23 cellular contexts compared by ENCODE assay signal in the genomic region with DNA sequence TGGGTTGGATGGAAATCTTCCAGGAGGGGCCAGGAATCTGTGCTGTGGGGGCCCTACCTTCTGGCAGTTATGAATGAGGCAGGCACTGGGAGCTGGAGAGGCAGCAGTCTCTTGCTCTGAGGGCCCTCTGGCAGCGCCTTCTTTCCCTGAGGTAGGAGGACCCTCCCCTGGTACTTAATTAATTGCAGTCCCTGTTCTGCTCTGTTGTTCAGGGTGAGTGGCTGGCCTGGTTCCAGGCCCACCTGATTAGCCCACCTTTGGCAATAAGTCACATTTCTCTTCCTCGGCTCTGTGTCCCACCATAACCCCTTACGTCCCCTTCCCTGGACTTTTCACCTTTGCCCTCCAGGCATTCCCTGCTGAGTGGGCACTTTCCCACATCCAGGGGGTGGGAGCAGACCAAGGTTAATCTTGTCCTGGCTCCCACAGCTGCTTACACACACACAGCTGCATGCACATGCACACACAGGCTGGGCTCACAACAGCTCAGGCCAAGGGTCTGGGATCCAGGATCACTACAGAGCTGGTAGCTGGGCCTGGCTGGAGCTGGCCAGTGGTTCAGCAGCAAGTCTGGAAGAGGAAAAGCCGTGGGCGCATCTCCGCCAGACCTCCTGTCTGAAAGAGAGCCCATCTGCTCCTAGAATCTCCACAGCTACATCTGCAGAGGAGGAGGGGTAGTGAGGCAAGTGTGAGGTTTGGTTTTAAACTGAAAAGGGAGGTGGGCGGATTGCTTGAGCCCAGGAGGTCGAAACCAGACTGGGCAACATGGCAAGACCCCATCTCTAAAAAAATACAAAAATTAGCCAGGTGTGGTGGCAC. TPM values are rescaled to one million over a fixed set of nuclear protein-coding genes. Genes with fewer than 3 reads are reported as not detected.
DNase-seq lines count a peak whose midpoint lies in the region; ATAC-seq and TF ChIP-seq lines count a peak whose summit lies in the region.
"Had no signal": no experiment of that assay in that cellular context is flagged by ENCODE, and none has a peak within 500 bp of the region (broad histone marks: within the 10 kb centered on the region; RNA-seq: fewer than 3 reads in every experiment).

No MANE protein-coding gene starts in this region.

- intact Hi-C loops in CD4-positive, alpha-beta T cell (cut with DNase I, micrococcal nuclease) = no loop called here

- H3K36me3 ChIP-seq in BE2C = no peaks in the 10 kb centered on the region
- H3K36me3 ChIP-seq: esophagus squamous epithelium, spleen had no signal

- TF ChIP-seq CTCF in BE2C (IDR thresholded peaks at IDR 0.05; ENCODE audit: low read depth, low read length) (no peak), nephron (IDR thresholded peaks at IDR 0.05; ENCODE audit: unreplicated experiment in 3 of 3) (no peak)
- TF ChIP-seq CTCF in CD4-positive, alpha-beta T cell (IDR thresholded peaks at IDR 0.05) = no peak

- CTCF ChIA-PET in CD4-positive, alpha-beta T cell (lab: Charles Lee) = interaction anchor here (1.4 kb wide), 1 partner anchor 21 kb away, joined by 3 read pairs; no protein-coding TSS in a partner anchor

- no peak overlapping the region; the same call in 1 of the 2 replicates for H3K4me3 ChIP-seq in BE2C (ENCODE audit: low read depth, low read length)
- H3K4me3 ChIP-seq: esophagus squamous epithelium, spleen had no signal

- peaks cover 2% of the 10 kb centered on the region for H3K4me1 ChIP-seq in BE2C

- peaks cover 14% of the 10 kb centered on the region for H3K4me1 Mint-ChIP-seq in CD4-positive, alpha-beta T cell (ENCODE audit: low read depth)
- H3K4me1 Mint-ChIP-seq in nephron = peaks cover 50% of the 10 kb centered on the region

- no peaks in the 10 kb centered on the region for H3K36me3 Mint-ChIP-seq in CD4-positive, alpha-beta T cell (ENCODE audit: low read depth)
- no peaks in the 10 kb centered on the region for H3K36me3 Mint-ChIP-seq in nephron (ENCODE audit: low read depth)

- H3K9me3 ChIP-seq in BE2C = no peaks in the 10 kb centered on the region
- no peaks in the 10 kb centered on the region for H3K9me3 ChIP-seq in CD4-positive, alpha-beta T cell (ENCODE audit: control insufficient read depth, low read length)
- H3K9me3 ChIP-seq: esophagus squamous epithelium, spleen had no signal

- no peaks in the 10 kb centered on the region for H3K27me3 Mint-ChIP-seq in CD4-positive, alpha-beta T cell
- peaks cover 14% of the 10 kb centered on the region for H3K27me3 Mint-ChIP-seq in nephron (ENCODE audit: low read depth)

- DNase-seq in BE2C (peak; percentile 68), SIG-M5 treated with dmso at 0.1 percent for 504 hours (lab: John Stamatoyannopoulos, UW; ENCODE audit: unreplicated experiment) (no peak)
- no peak for DNase-seq in CD4-positive, alpha-beta T cell
- DNase-seq in activated CD4-positive, CD25-positive, alpha-beta regulatory T cell treated with anti-CD3 and anti-CD28 coated beads, Interleukin-2, amount 50 U/mL, for 72 hours = no peak
- DNase-seq: activated CD4-positive, alpha-beta T cell treated with anti-CD3 and anti-CD28 coated beads, Interleukin-2, amount 50 U/mL, for 1 hour; activated gamma-delta T cell; cerebellar nuclear complex; effector memory CD4-positive, alpha-beta T cell; esophagus squamous epithelium; left ventricle myocardium superior; MV-4-11; NCI-H2029 treated with DMSO at 0.1 percent for 48 hours; NCI-H510A treated with DMSO at 0.1 percent for 48 hours; OCI-M1; SIG-M5; spleen; stimulated activated CD4-positive, alpha-beta T cell treated with anti-CD3 and anti-CD28 coated beads, Interleukin-4, amount 100 ng/mL, for 24 hours had no signal

- no peaks in the 10 kb centered on the region for H3K9me3 Mint-ChIP-seq in CD4-positive, alpha-beta T cell
- no peaks in the 10 kb centered on the region for H3K9me3 Mint-ChIP-seq in nephron
- H3K9me3 Mint-ChIP-seq: T-helper 1 cell treated with Interleukin-12 subunit alpha and Interleukin-12 subunit beta and Interleukin-4 antibody, amounts not matched to agents 30 μg/mL and 1 μg/mL, for 36 hours had no signal

- H3K27ac ChIP-seq in CD4-positive, alpha-beta T cell (ENCODE audit: low read depth, low read length) = no peak overlapping the region
- peak overlapping the region; percentile 56 for H3K27ac ChIP-seq in angular gyrus (ENCODE audit: low read depth, low read length)
- H3K27ac ChIP-seq: esophagus squamous epithelium, spleen had no signal

- H3K4me3 Mint-ChIP-seq in CD4-positive, alpha-beta T cell = peak overlapping the region; percentile 48
- peak overlapping the region; percentile 51 to 68 (median 61) for H3K4me3 Mint-ChIP-seq in nephron
- H3K4me3 Mint-ChIP-seq: T-helper 1 cell treated with Interleukin-12 subunit alpha and Interleukin-12 subunit beta and Interleukin-4 antibody, amounts not matched to agents 30 μg/mL and 1 μg/mL, for 36 hours had no signal

- POLR2A ChIA-PET in CD4-positive, alpha-beta T cell (lab: Charles Lee) = no interaction called here

- ATAC-seq in CD4-positive, alpha-beta T cell (ENCODE audit: poor library complexity) = no peak
- ATAC-seq in HG02642 (IDR thresholded peaks at IDR 0.05; ENCODE audit: poor library complexity, unreplicated experiment) (no peak), GM21717 (IDR thresholded peaks at IDR 0.05; ENCODE audit: unreplicated experiment) (no peak)
- ATAC-seq: HCT116, left ventricle myocardium superior had no signal

- H3K27ac Mint-ChIP-seq in CD4-positive, alpha-beta T cell = no peak overlapping the region
- peak overlapping the region; percentile 66 to 93 (median 84) for H3K27ac Mint-ChIP-seq in nephron
- H3K27ac Mint-ChIP-seq: T-helper 1 cell treated with Interleukin-12 subunit alpha and Interleukin-12 subunit beta and Interleukin-4 antibody, amounts not matched to agents 30 μg/mL and 1 μg/mL, for 36 hours had no signal

- H3K27me3 ChIP-seq in BE2C = no peaks in the 10 kb centered on the region
- no peaks in the 10 kb centered on the region for H3K27me3 ChIP-seq in CD4-positive, alpha-beta T cell (ENCODE audit: control insufficient read depth, insufficient read depth, low read length)
- H3K27me3 ChIP-seq: esophagus squamous epithelium had no signal

RNA-seq across cellular contexts. Expression of a gene that starts 3.6 kb away (rescaled TPM):
- polyA plus RNA-seq in BE2C (2012; ENCODE audit: insufficient read depth, insufficient read length, low read depth) = 3.4 TPM
- 1 to 10 TPM; 1.6 to 2.7 TPM for total RNA-seq in CD4-positive, alpha-beta T cell

RNA-seq across cellular contexts. Expression of a gene that starts 52.3 kb away (rescaled TPM):
- not detected for polyA plus RNA-seq in BE2C (2012; ENCODE audit: insufficient read depth, insufficient read length, low read depth)
- not detected for total RNA-seq in CD4-positive, alpha-beta T cell
- total RNA-seq: left ventricle myocardium superior had no signal
